In genomic region chr20:49610701-49611538, GRCh38 we compare ENCODE assay signal across 8 cellular contexts. TPM values are rescaled to one million over a fixed set of nuclear protein-coding genes. Genes with fewer than 3 reads are reported as not detected.
A peak's percentile ranks its signal among the peaks of the same experiment; 100 is the strongest.
DNase-seq lines count a peak whose midpoint lies in the region; ATAC-seq, FAIRE-seq and TF ChIP-seq lines count a peak whose summit lies in the region.

No MANE protein-coding gene starts in this region.

- H3K36me3 ChIP-seq in PC-9 (ENCODE audit: low read depth) (no peaks in the 10 kb centered on the region), fibroblast of lung (ENCODE audit: control insufficient read depth, insufficient read depth, low read length) (no peaks in the 10 kb centered on the region), neural cell (ENCODE audit: insufficient read depth, low read length) (no peaks in the 10 kb centered on the region), stomach smooth muscle (ENCODE audit: control insufficient read depth in 2 of 2, insufficient read depth in 2 of 2, low read length in 2 of 2) (no peaks in the 10 kb centered on the region)

- intact Hi-C loops in PC-9 (cut with micrococcal nuclease; ENCODE audit: unreplicated experiment): loop anchor here (1.0 to 5.0 kb wide), 6 partner anchors 101 to 566 kb away; partner anchors contain the start of gene B4GALT5

- peaks cover 17% of the 10 kb centered on the region for H3K4me1 Mint-ChIP-seq in activated T-cell treated with anti-CD3 and anti-CD28 coated beads, Interleukin-2, amount 50 U/mL, for 4 hours (ENCODE audit: low read depth)

- H3K4me3 Mint-ChIP-seq in activated T-cell treated with anti-CD3 and anti-CD28 coated beads, Interleukin-2, amount 50 U/mL, for 4 hours: peak overlapping the region; percentile 40

- no peaks in the 10 kb centered on the region for H3K36me3 Mint-ChIP-seq in activated T-cell treated with anti-CD3 and anti-CD28 coated beads, Interleukin-2, amount 50 U/mL, for 4 hours (ENCODE audit: insufficient read depth)

- TF ChIP-seq EP300 in A549 (IDR thresholded peaks at IDR 0.05): no peak
- TF ChIP-seq EP300 in neural cell (conservative IDR thresholded peaks at IDR 0.05; ENCODE audit: poor library complexity, severe bottlenecking): no peak

- no peaks in the 10 kb centered on the region for H3K27me3 ChIP-seq in PC-9 (ENCODE audit: insufficient read depth, low read depth)
- H3K27me3 ChIP-seq in fibroblast of lung (ENCODE audit: control insufficient read depth, insufficient read depth, low read length): no peaks in the 10 kb centered on the region
- H3K27me3 ChIP-seq in neural cell (ENCODE audit: insufficient read depth, low read depth, low read length): no peaks in the 10 kb centered on the region
- peaks cover 14 to 16% of the 10 kb centered on the region in 2 donors for H3K27me3 ChIP-seq in stomach smooth muscle (ENCODE audit: control insufficient read depth in 1 of 2, insufficient read depth in 2 of 2, low read length in 2 of 2)

- H2AFZ ChIP-seq in PC-9 (peak overlapping the region; percentile 52), fibroblast of lung (ENCODE audit: low read length) (peak overlapping the region; percentile 79), neural cell (ENCODE audit: low read depth, low read length) (no peak overlapping the region)

- peak; percentile 97 to 100 for TF ChIP-seq RAD21 in A549 (conservative IDR thresholded peaks at IDR 0.05 in 1 of 2, IDR thresholded peaks at IDR 0.05 in 1 of 2)
- TF ChIP-seq RAD21 in neural cell (conservative IDR thresholded peaks at IDR 0.05): peak; percentile 93

- H3K9ac ChIP-seq in fibroblast of lung (ENCODE audit: insufficient read depth, low read length): no peak overlapping the region
- no peak overlapping the region for H3K9ac ChIP-seq in neural cell (ENCODE audit: low read length)
- peak overlapping the region in 1 of 2 donors; percentile 5 for H3K9ac ChIP-seq in stomach smooth muscle (ENCODE audit: low read length in 2 of 2)

- peak overlapping the region; percentile 83 for H3K4me2 ChIP-seq in A549
- H3K4me2 ChIP-seq in PC-9: peak overlapping the region; percentile 70
- peak overlapping the region; percentile 82 for H3K4me2 ChIP-seq in fibroblast of lung (ENCODE audit: extremely low read depth, insufficient read depth, low read length)
- H3K4me2 ChIP-seq in neural cell (ENCODE audit: low read length): no peak overlapping the region

- no peaks in the 10 kb centered on the region for H3K9me3 ChIP-seq in A549
- H3K9me3 ChIP-seq in PC-9 (ENCODE audit: insufficient read depth, low read depth): no peaks in the 10 kb centered on the region
- no peaks in the 10 kb centered on the region for H3K9me3 ChIP-seq in fibroblast of lung (ENCODE audit: control insufficient read depth, insufficient read depth, low read depth, low read length)
- H3K9me3 ChIP-seq in neural cell (ENCODE audit: low read length): no peaks in the 10 kb centered on the region
- no peaks in the 10 kb centered on the region for H3K9me3 ChIP-seq in stomach smooth muscle (ENCODE audit: control insufficient read depth in 2 of 2, low read length in 2 of 2)

- H3K79me2 ChIP-seq in PC-9 (ENCODE audit: low read depth) (no peaks in the 10 kb centered on the region), fibroblast of lung (ENCODE audit: control insufficient read depth, insufficient read depth, low read length) (no peaks in the 10 kb centered on the region), neural cell (replicated peaks; ENCODE audit: insufficient read depth, low read length) (no peaks in the 10 kb centered on the region)

- DNase-seq in A549 (ENCODE audit: low read depth in 1 of 2, low spot score in 1 of 2): peak; percentile 92 to 98
- DNase-seq in HTR-8/SVneo (ENCODE audit: insufficient read length, low spot score): peak; percentile 96
- DNase-seq in PC-9: peak; percentile 80 to 94
- DNase-seq in activated T-cell treated with anti-CD3 and anti-CD28 coated beads, Interleukin-2, amount 50 U/mL, for 4 hours: peak; percentile 68
- peak in 1 of 2 donors; percentile 28 for DNase-seq in fibroblast of lung (ENCODE audit: low read depth in 2 of 2)

- H3K9me3 Mint-ChIP-seq in activated T-cell treated with anti-CD3 and anti-CD28 coated beads, Interleukin-2, amount 50 U/mL, for 4 hours: no peaks in the 10 kb centered on the region

- H3K4me1 ChIP-seq in A549: peaks cover 27% of the 10 kb centered on the region
- peaks cover 74% of the 10 kb centered on the region for H3K4me1 ChIP-seq in PC-9 (replicated peaks; ENCODE audit: insufficient read depth)
- peaks cover 2% of the 10 kb centered on the region for H3K4me1 ChIP-seq in fibroblast of lung (ENCODE audit: control insufficient read depth, extremely low read depth, insufficient read depth, low read length)
- peaks cover 17% of the 10 kb centered on the region for H3K4me1 ChIP-seq in stomach smooth muscle (ENCODE audit: control insufficient read depth, insufficient read depth, low read length)

- peaks cover 9% of the 10 kb centered on the region for H3K27me3 Mint-ChIP-seq in activated T-cell treated with anti-CD3 and anti-CD28 coated beads, Interleukin-2, amount 50 U/mL, for 4 hours (ENCODE audit: low read depth)

- peak; percentile 54 for TF ChIP-seq POLR2A in A549 (IDR thresholded peaks at IDR 0.05; ENCODE audit: low read length)

- H3K4me3 ChIP-seq in A549 (peak overlapping the region; percentile 52), PC-9 (no peak overlapping the region), fibroblast of lung (replicated peaks in 1 of 4; ENCODE audit: control extremely low read depth in 1 of 4, insufficient read depth in 1 of 4, low read depth in 3 of 4, low read length in 4 of 4) (peak overlapping the region in 2 of 4 experiments; percentile 28 to 29), neural cell (ENCODE audit: low read length) (peak overlapping the region; percentile 52), stomach smooth muscle (ENCODE audit: low read length in 2 of 2) (peak overlapping the region; percentile 53 to 59)

- FAIRE-seq in A549 (lab: Jason Lieb, UNC) (no peak), HTR-8/SVneo (lab: Jason Lieb, UNC) (peak; percentile 89)

- POLR2A ChIA-PET in A549 (lab: Yijun Ruan, JAX) (interaction anchor here (0.6 to 1.0 kb wide), 3 partner anchors 179 to 284 kb away, joined by 3 to 4 read pairs (median 3); no protein-coding TSS in a partner anchor), PC-9 (lab: Charles Lee; ENCODE audit: unreplicated experiment) (interaction anchor here (0.5 to 0.7 kb wide), 4 partner anchors 14 to 310 kb away, joined by 4 to 14 read pairs (median 4); no protein-coding TSS in a partner anchor)

- WGBS in A549 (ENCODE audit: missing lambda C conversion rate): 7% methylated on average over 35 of the region's 48 CpGs

- ATAC-seq in A549: peak; percentile 87 to 92
- ATAC-seq in GM18502 (IDR thresholded peaks at IDR 0.05; ENCODE audit: poor library complexity, unreplicated experiment): peak; percentile 74
- peak; percentile 75 to 80 for ATAC-seq in activated T-cell treated with anti-CD3 and anti-CD28 coated beads, Interleukin-2, amount 50 U/mL, for 4 hours

- H4K20me1 ChIP-seq in PC-9 (ENCODE audit: insufficient read depth) (no peaks in the 10 kb centered on the region), fibroblast of lung (ENCODE audit: control insufficient read depth, extremely low read depth, insufficient read depth, low read length) (no peaks in the 10 kb centered on the region), neural cell (ENCODE audit: insufficient read depth) (no peaks in the 10 kb centered on the region)

- H3K9me2 ChIP-seq in PC-9 (ENCODE audit: insufficient read depth) (no peaks in the 10 kb centered on the region), neural cell (ENCODE audit: insufficient read depth, low read length) (no peaks in the 10 kb centered on the region)

- H3F3A ChIP-seq in PC-9 (ENCODE audit: insufficient read depth, low read depth) (peaks cover 32% of the 10 kb centered on the region), neural cell (ENCODE audit: insufficient read depth, low read length, poor library complexity, severe bottlenecking) (no peaks in the 10 kb centered on the region)

- H3K27ac ChIP-seq in A549 (peak overlapping the region; percentile 85 to 88), PC-9 (peak overlapping the region; percentile 18; the same call in 1 of the 2 replicates), fibroblast of lung (ENCODE audit: insufficient read depth, low read length) (no peak overlapping the region), neural cell (ENCODE audit: low read length) (no peak overlapping the region), stomach smooth muscle (ENCODE audit: low read length) (no peak overlapping the region)

- peak; percentile 97 for TF ChIP-seq CTCF in A549 (IDR thresholded peaks at IDR 0.05)
- peak; percentile 99 for TF ChIP-seq CTCF in PC-9 (conservative IDR thresholded peaks at IDR 0.05)
- TF ChIP-seq CTCF in fibroblast of lung (conservative IDR thresholded peaks at IDR 0.05 in 1 of 2, IDR thresholded peaks at IDR 0.05 in 1 of 2; ENCODE audit: low read depth in 1 of 2, low read length in 2 of 2): peak; percentile 90 to 94
- TF ChIP-seq CTCF in neural cell (IDR thresholded peaks at IDR 0.05; ENCODE audit: poor library complexity, severe bottlenecking): peak; percentile 99

- CTCF ChIA-PET in A549 (lab: Yijun Ruan, JAX) (interaction anchor here (0.6 to 12.7 kb wide), 103 partner anchors 9 to 426 kb away, joined by 3 to 546 read pairs (median 5); partner anchors contain the start of genes B4GALT5 and SLC9A8), PC-9 (lab: Charles Lee) (interaction anchor here (0.6 to 3.5 kb wide), 6 partner anchors 69 to 603 kb away, joined by 3 to 75 read pairs (median 5); no protein-coding TSS in a partner anchor)

- no TSS peak for BruUV-seq in PC-9 (replicated peaks; lab: Mats Ljungman, UMichigan)

TF ChIP-seq in A549, 52 proteins besides CTCF, POLR2A, EP300 and RAD21 (continues in another document):
- no peak for TF ChIP-seq MYC (IDR thresholded peaks at IDR 0.05; ENCODE audit: borderline replicate concordance, low read length)

TF ChIP-seq in neural cell, 6 proteins besides CTCF, POLR2A, EP300 and RAD21 (continues in another document):
- TF ChIP-seq TAF1 (IDR thresholded peaks at IDR 0.05; ENCODE audit: low read depth): no peak
- TF ChIP-seq MXI1 (conservative IDR thresholded peaks at IDR 0.05; ENCODE audit: poor library complexity, severe bottlenecking): peak; percentile 32
- TF ChIP-seq EZH2 (IDR thresholded peaks at IDR 0.05; ENCODE audit: borderline replicate concordance, insufficient read depth, low read length, poor library complexity, severe bottlenecking): no peak

RNA-seq across cellular contexts. Expression of gene PTGIS, which starts 43.0 kb away (rescaled TPM):
- 0.03 and 0.07 TPM in 2 replicates for polyA plus RNA-seq in A549 (2011; rRNA removed)
- 0.01 and 0.05 TPM in 2 replicates for polyA plus RNA-seq in A549 (2012; cell fraction: cytosol; rRNA removed)
- polyA plus RNA-seq in A549 (2012; cell fraction: nucleus; rRNA removed): 0.01 and 0.11 TPM in 2 replicates
- 0.04 to 0.05 TPM (median 0.04 TPM) in 3 replicates for polyA plus RNA-seq in A549 (2017; fragmentation: RNase III; extraction: RNeasy Plus Mini Kit Qiagen cat#74134 plus additional on column Dnase treatment)
- 0.04 and 0.24 TPM in 2 replicates for polyA minus RNA-seq in A549 (2011; rRNA and poly(A)+ RNA removed)
- 26.9 and 30.3 TPM in 2 replicates for total RNA-seq in PC-9 (2021)
- total RNA-seq in activated T-cell treated with anti-CD3 and anti-CD28 coated beads, Interleukin-2, amount 50 U/mL, for 4 hours: 1 to 10 TPM; 1.6 to 2.4 (median 2.1) TPM
- total RNA-seq in fibroblast of lung: 41.5 and 79.1 TPM in 2 replicates
- 6.8 and 33.1 TPM in 2 replicates for polyA plus RNA-seq in fibroblast of lung
- polyA plus RNA-seq in fibroblast of lung (2012): 5.3 and 22.0 TPM in 2 replicates
- 24.8 and 159 TPM in 2 replicates for polyA minus RNA-seq in fibroblast of lung (ENCODE audit: low replicate concordance)
- 3.0 and 3.2 TPM in 2 replicates for polyA plus RNA-seq in neural cell
- 6.9 and 8.8 TPM in 2 replicates for polyA minus RNA-seq in neural cell

Comparison
In these comparisons a context has a peak if more than half of its experiments do, and no peak if none do; other contexts are left out.
1. H3K27ac ChIP-seq: peak in A549 (2 of 2) and PC-9 (single experiment); none in fibroblast of lung (single experiment), neural cell (single experiment) and stomach smooth muscle (single experiment).
2. Peak in every context shown above with its lines, with median percentiles within 50 percentile points of each other: ATAC-seq and CTCF ChIP-seq.